ENCODE assay signal across 12 cellular contexts in genomic region chr1:207849016-207849415, GRCh38.
DNase-seq lines count a peak whose midpoint lies in the region; ATAC-seq and TF ChIP-seq lines count a peak whose summit lies in the region.
"Had no signal": no experiment of that assay in that cellular context is flagged by ENCODE, and none has a peak within 500 bp of the region (broad histone marks: within the 10 kb centered on the region; RNA-seq: fewer than 3 reads in every experiment).

No MANE protein-coding gene starts in this region.

- peaks cover 11% of the 10 kb centered on the region for H3K4me1 Mint-ChIP-seq in WTC11

- no peak overlapping the region for H3K27ac Mint-ChIP-seq in WTC11

- TF ChIP-seq CTCF in adrenal gland (IDR thresholded peaks at IDR 0.05) (no peak), WTC11 (IDR thresholded peaks at IDR 0.05) (no peak)

- H3K27ac ChIP-seq in right cardiac atrium (ENCODE audit: low read length) (peak overlapping the region; percentile 25), adrenal gland (peak overlapping the region in 3 of 5 donors; percentile 56 to 75 (median 64)), mucosa of rectum (ENCODE audit: low read depth in 2 of 2, low read length in 2 of 2) (peak overlapping the region; percentile 39 to 76)

- no peaks in the 10 kb centered on the region for H3K27me3 Mint-ChIP-seq in WTC11 (ENCODE audit: low read depth)

- no peaks in the 10 kb centered on the region for H3K27me3 ChIP-seq in right cardiac atrium (ENCODE audit: control insufficient read depth, insufficient read depth)
- H3K27me3 ChIP-seq in adrenal gland: no peaks in the 10 kb centered on the region
- no peaks in the 10 kb centered on the region for H3K27me3 ChIP-seq in mucosa of rectum (ENCODE audit: control insufficient read depth in 2 of 2, insufficient read depth in 2 of 2, low read length in 2 of 2)
- H3K27me3 ChIP-seq: left lung had no signal

- no peak for TF ChIP-seq POLR2A in adrenal gland (IDR thresholded peaks at IDR 0.05)

- H3K9me3 Mint-ChIP-seq in WTC11: no peaks in the 10 kb centered on the region

- DNase-seq in right cardiac atrium: no peak
- no peak for DNase-seq in Right ventricle myocardium inferior (ENCODE audit: missing footprints)
- no peak for DNase-seq in adrenal gland
- no peak for DNase-seq in WTC11 (ENCODE audit: low spot score)
- DNase-seq in NCI-H1105 treated with DMSO at 0.1 percent for 48 hours (lab: John Stamatoyannopoulos, UW): no peak
- DNase-seq in SHP77 (lab: John Stamatoyannopoulos, UW): no peak
- DNase-seq: activated T-cell treated with anti-CD3 and anti-CD28 coated beads, Interleukin-2, amount 50 U/mL, for 1 hour; COR-L47; left lung; NCI-H1694 treated with DMSO at 0.1 percent for 48 hours had no signal

- H3K36me3 ChIP-seq in adrenal gland (replicated peaks in 1 of 2) (no peaks in the 10 kb centered on the region), mucosa of rectum (ENCODE audit: control insufficient read depth in 2 of 2, insufficient read depth in 2 of 2, low read length in 2 of 2) (peaks cover 0 to 3% of the 10 kb centered on the region in 2 donors)

- CTCF ChIA-PET in WTC11 (lab: Charles Lee): interaction anchor here (1.0 to 1.6 kb wide), 3 partner anchors 25 to 114 kb away, joined by 3 to 4 read pairs (median 3); no protein-coding TSS in a partner anchor

- H3K4me3 Mint-ChIP-seq in WTC11: no peak overlapping the region

- WGBS in right cardiac atrium: 58% methylated on average over 3 of the region's 3 CpGs
- 42 to 66% (median 49%) methylated on average over 3 of the region's 3 CpGs for WGBS in adrenal gland, 4 donors

- no peaks in the 10 kb centered on the region for H3K36me3 Mint-ChIP-seq in WTC11

- no peak overlapping the region for H3K9ac ChIP-seq in mucosa of rectum (ENCODE audit: low read depth in 1 of 2, low read length in 2 of 2)

- no peak for ATAC-seq in right cardiac atrium
- no peak for ATAC-seq in Right ventricle myocardium inferior
- no peak for ATAC-seq in WTC11
- no peak for ATAC-seq in HG03039 (IDR thresholded peaks at IDR 0.05; ENCODE audit: unreplicated experiment)

- H3K9me3 ChIP-seq in right cardiac atrium (ENCODE audit: control insufficient read depth, low read length) (no peaks in the 10 kb centered on the region), adrenal gland (replicated peaks in 1 of 3) (no peaks in the 10 kb centered on the region), mucosa of rectum (ENCODE audit: control insufficient read depth in 2 of 2, low read length in 2 of 2) (no peaks in the 10 kb centered on the region)
- H3K9me3 ChIP-seq: left lung had no signal

- peaks cover 38% of the 10 kb centered on the region for H3K4me1 ChIP-seq in right cardiac atrium (ENCODE audit: control insufficient read depth, insufficient read depth, low read length)
- peaks cover 19 to 91% of the 10 kb centered on the region in 2 donors for H3K4me1 ChIP-seq in adrenal gland (replicated peaks in 1 of 2)
- peaks cover 24 to 30% of the 10 kb centered on the region in 2 donors for H3K4me1 ChIP-seq in mucosa of rectum (ENCODE audit: control insufficient read depth in 2 of 2, insufficient read depth in 2 of 2, low read length in 2 of 2)

- intact Hi-C loops in right cardiac atrium (cut with DNase I): no loop called here
- intact Hi-C loops in Right ventricle myocardium inferior (cut with DNase I): no loop called here
- intact Hi-C loops in adrenal gland (cut with DNase I): no loop called here

- POLR2A ChIA-PET in WTC11 (lab: Charles Lee): no interaction called here

- H3K4me3 ChIP-seq in right cardiac atrium (ENCODE audit: low read length): no peak overlapping the region
- no peak overlapping the region for H3K4me3 ChIP-seq in adrenal gland
- H3K4me3 ChIP-seq in mucosa of rectum (ENCODE audit: low read length in 2 of 2): no peak overlapping the region
- H3K4me3 ChIP-seq: left lung had no signal

TF ChIP-seq in WTC11, 78 proteins besides CTCF, POLR2A, EP300 and RAD21:
- no peak for TF ChIP-seq STAT6 (CRISPR knock-in tag; conservative IDR thresholded peaks at IDR 0.05; ENCODE audit: low read depth)
